In genomic region chr2:38109732-38110181, GRCh38 we compare ENCODE assay signal across 2 cellular contexts.
TF ChIP-seq lines count a peak whose summit lies in the region.

No MANE protein-coding gene starts in this region.

TF ChIP-seq in A549, 52 proteins besides CTCF, POLR2A, EP300 and RAD21 (continued from another document):
- TF ChIP-seq, protein P1, sequence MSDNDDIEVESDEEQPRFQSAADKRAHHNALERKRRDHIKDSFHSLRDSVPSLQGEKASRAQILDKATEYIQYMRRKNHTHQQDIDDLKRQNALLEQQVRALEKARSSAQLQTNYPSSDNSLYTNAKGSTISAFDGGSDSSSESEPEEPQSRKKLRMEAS (IDR thresholded peaks at IDR 0.05), result no peak
- TF ChIP-seq CHD2 (IDR thresholded peaks at IDR 0.05; ENCODE audit: low read length, partially characterized antibody) (no peak), BHLHE40 (IDR thresholded peaks at IDR 0.05; ENCODE audit: low read depth, low read length) (no peak), MYC (IDR thresholded peaks at IDR 0.05; ENCODE audit: borderline replicate concordance, low read length) (no peak)
TF ChIP-seq in A549: peak in this region for 1.

TF ChIP-seq in HepG2, 621 proteins besides CTCF, POLR2A, EP300 and RAD21 (continued from another document):
- 0 out of 2 replicates have a peak, but pooled peaks have one; percentile 18 for TF ChIP-seq CEBPB (IDR thresholded peaks at IDR 0.05; ENCODE audit: borderline replicate concordance, low read depth, low read length)
TF ChIP-seq in HepG2: peak in this region for 1.
